1 cellular context compared by ENCODE assay signal in the genomic region with DNA sequence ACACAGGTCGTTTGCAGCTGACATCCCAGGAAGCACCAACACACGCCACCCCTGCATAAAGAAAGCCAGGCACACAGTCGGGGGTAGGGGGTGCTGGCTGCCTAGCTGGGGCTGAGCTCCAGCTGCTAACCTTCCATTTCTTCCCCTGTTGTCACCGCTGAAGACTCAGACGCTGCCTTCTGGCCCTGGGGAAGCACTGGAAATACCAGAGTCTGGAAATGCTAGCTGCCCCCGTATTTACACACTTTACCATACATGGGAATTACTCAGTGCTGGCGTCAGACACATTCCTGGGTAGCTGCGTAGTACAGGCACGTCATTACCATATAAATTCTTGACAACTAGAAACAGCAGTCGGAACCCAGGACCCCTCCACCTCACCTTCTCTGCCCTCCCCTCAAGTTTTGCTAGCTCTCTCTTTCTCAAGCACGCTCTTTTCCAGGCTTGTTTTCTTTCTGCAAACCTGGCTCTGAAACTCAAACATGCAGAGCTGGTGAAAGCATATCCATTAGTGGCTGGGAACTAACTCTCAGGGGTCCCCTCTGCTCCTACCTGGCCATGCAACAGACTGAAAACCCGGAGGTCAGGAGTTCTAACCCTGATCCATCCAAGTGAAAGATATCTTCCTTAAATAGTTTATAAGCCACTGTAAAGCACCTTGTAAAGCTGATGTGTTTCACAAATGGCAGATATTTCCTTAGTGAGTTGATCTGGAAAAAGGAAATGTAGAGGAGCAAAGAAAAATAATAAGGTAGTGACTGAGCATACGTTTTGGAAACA.
TF ChIP-seq lines count a peak whose summit lies in the region.

No MANE protein-coding gene starts in this region.

TF ChIP-seq in HepG2, 621 proteins besides CTCF, POLR2A, EP300 and RAD21:
- no peak for TF ChIP-seq USF2 (IDR thresholded peaks at IDR 0.05; ENCODE audit: low read depth, low read length)
- peak; percentile 27; the same call in 1 of the 2 replicates for TF ChIP-seq USF2 (CRISPR knock-in tag; IDR thresholded peaks at IDR 0.05; ENCODE audit: borderline replicate concordance)
- peak; percentile 80 for TF ChIP-seq ZBTB21 (CRISPR knock-in tag; IDR thresholded peaks at IDR 0.05)
- TF ChIP-seq TEAD3 (CRISPR knock-in tag; optimal IDR thresholded peaks at IDR 0.05; ENCODE audit: borderline replicate concordance): peak; percentile 79
- peak; percentile 66 for TF ChIP-seq FOXA3 (CRISPR knock-in tag; IDR thresholded peaks at IDR 0.05)
- peak; percentile 32; the same call in 1 of the 2 replicates for TF ChIP-seq HOXA3 (CRISPR knock-in tag; IDR thresholded peaks at IDR 0.05)
- TF ChIP-seq, protein P1, sequence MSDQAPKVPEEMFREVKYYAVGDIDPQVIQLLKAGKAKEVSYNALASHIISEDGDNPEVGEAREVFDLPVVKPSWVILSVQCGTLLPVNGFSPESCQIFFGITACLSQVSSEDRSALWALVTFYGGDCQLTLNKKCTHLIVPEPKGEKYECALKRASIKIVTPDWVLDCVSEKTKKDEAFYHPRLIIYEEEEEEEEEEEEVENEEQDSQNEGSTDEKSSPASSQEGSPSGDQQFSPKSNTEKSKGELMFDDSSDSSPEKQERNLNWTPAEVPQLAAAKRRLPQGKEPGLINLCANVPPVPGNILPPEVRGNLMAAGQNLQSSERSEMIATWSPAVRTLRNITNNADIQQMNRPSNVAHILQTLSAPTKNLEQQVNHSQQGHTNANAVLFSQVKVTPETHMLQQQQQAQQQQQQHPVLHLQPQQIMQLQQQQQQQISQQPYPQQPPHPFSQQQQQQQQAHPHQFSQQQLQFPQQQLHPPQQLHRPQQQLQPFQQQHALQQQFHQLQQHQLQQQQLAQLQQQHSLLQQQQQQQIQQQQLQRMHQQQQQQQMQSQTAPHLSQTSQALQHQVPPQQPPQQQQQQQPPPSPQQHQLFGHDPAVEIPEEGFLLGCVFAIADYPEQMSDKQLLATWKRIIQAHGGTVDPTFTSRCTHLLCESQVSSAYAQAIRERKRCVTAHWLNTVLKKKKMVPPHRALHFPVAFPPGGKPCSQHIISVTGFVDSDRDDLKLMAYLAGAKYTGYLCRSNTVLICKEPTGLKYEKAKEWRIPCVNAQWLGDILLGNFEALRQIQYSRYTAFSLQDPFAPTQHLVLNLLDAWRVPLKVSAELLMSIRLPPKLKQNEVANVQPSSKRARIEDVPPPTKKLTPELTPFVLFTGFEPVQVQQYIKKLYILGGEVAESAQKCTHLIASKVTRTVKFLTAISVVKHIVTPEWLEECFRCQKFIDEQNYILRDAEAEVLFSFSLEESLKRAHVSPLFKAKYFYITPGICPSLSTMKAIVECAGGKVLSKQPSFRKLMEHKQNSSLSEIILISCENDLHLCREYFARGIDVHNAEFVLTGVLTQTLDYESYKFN (CRISPR knock-in tag; conservative IDR thresholded peaks at IDR 0.05): peak; percentile 33; the same call in 1 of the 2 replicates
- no peak for TF ChIP-seq FOXA1 (IDR thresholded peaks at IDR 0.05)
- peak; percentile 62 for TF ChIP-seq FOXA1 (CRISPR knock-in tag; IDR thresholded peaks at IDR 0.05)
- no peak for TF ChIP-seq ZBTB38 (CRISPR knock-in tag; IDR thresholded peaks at IDR 0.05)
- TF ChIP-seq, protein P2, sequence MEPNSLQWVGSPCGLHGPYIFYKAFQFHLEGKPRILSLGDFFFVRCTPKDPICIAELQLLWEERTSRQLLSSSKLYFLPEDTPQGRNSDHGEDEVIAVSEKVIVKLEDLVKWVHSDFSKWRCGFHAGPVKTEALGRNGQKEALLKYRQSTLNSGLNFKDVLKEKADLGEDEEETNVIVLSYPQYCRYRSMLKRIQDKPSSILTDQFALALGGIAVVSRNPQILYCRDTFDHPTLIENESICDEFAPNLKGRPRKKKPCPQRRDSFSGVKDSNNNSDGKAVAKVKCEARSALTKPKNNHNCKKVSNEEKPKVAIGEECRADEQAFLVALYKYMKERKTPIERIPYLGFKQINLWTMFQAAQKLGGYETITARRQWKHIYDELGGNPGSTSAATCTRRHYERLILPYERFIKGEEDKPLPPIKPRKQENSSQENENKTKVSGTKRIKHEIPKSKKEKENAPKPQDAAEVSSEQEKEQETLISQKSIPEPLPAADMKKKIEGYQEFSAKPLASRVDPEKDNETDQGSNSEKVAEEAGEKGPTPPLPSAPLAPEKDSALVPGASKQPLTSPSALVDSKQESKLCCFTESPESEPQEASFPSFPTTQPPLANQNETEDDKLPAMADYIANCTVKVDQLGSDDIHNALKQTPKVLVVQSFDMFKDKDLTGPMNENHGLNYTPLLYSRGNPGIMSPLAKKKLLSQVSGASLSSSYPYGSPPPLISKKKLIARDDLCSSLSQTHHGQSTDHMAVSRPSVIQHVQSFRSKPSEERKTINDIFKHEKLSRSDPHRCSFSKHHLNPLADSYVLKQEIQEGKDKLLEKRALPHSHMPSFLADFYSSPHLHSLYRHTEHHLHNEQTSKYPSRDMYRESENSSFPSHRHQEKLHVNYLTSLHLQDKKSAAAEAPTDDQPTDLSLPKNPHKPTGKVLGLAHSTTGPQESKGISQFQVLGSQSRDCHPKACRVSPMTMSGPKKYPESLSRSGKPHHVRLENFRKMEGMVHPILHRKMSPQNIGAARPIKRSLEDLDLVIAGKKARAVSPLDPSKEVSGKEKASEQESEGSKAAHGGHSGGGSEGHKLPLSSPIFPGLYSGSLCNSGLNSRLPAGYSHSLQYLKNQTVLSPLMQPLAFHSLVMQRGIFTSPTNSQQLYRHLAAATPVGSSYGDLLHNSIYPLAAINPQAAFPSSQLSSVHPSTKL (CRISPR knock-in tag; IDR thresholded peaks at IDR 0.05): 0 out of 2 replicates have a peak, but pooled peaks have one; percentile 9
- TF ChIP-seq GFI1 (CRISPR knock-in tag; IDR thresholded peaks at IDR 0.05; ENCODE audit: borderline replicate concordance): no peak
- no peak for TF ChIP-seq GATAD2A (CRISPR knock-in tag; IDR thresholded peaks at IDR 0.05)
- TF ChIP-seq ZBTB49 (CRISPR knock-in tag; IDR thresholded peaks at IDR 0.05; ENCODE audit: borderline replicate concordance): no peak
- TF ChIP-seq SRF (IDR thresholded peaks at IDR 0.05; ENCODE audit: low read depth, low read length): peak; percentile 92
- peak; percentile 24; the same call in 1 of the 2 replicates for TF ChIP-seq FOXK1 (CRISPR knock-in tag; IDR thresholded peaks at IDR 0.05; ENCODE audit: borderline replicate concordance, low read depth)
- TF ChIP-seq ZNF33B (CRISPR knock-in tag; IDR thresholded peaks at IDR 0.05): no peak
- TF ChIP-seq, protein P3, sequence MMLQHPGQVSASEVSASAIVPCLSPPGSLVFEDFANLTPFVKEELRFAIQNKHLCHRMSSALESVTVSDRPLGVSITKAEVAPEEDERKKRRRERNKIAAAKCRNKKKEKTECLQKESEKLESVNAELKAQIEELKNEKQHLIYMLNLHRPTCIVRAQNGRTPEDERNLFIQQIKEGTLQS (CRISPR knock-in tag; IDR thresholded peaks at IDR 0.05): peak; percentile 49; the same call in 1 of the 2 replicates
- peak; percentile 37; the same call in 1 of the 2 replicates for TF ChIP-seq ZBTB20 (CRISPR knock-in tag; IDR thresholded peaks at IDR 0.05; ENCODE audit: borderline replicate concordance, low read depth)
- peak; percentile 35 for TF ChIP-seq CREM (IDR thresholded peaks at IDR 0.05)
- no peak for TF ChIP-seq CREM (CRISPR knock-in tag; IDR thresholded peaks at IDR 0.05)
- TF ChIP-seq PATZ1 (CRISPR knock-in tag; IDR thresholded peaks at IDR 0.05): peak; percentile 48; the same call in 1 of the 2 replicates
- TF ChIP-seq FOSL2 (CRISPR knock-in tag; IDR thresholded peaks at IDR 0.05): peak; percentile 40; the same call in 1 of the 2 replicates
- peak; percentile 64 for TF ChIP-seq CREB1 (IDR thresholded peaks at IDR 0.05)
- peak; percentile 66 for TF ChIP-seq CREB1 (CRISPR knock-in tag; IDR thresholded peaks at IDR 0.05)
TF ChIP-seq in HepG2: peak in this region for 16.
